9 cellular contexts compared by ENCODE assay signal in genomic region chr2:219560037-219560892, GRCh38. TPM values are rescaled to one million over a fixed set of nuclear protein-coding genes. Genes with fewer than 3 reads are reported as not detected.
A peak's percentile ranks its signal among the peaks of the same experiment; 100 is the strongest.
DNase-seq lines count a peak whose midpoint lies in the region; ATAC-seq and TF ChIP-seq lines count a peak whose summit lies in the region.
"Had no signal": no experiment of that assay in that cellular context is flagged by ENCODE, and none has a peak within 500 bp of the region (broad histone marks: within the 10 kb centered on the region; RNA-seq: fewer than 3 reads in every experiment).

No MANE protein-coding gene starts in this region.

- no peak for TF ChIP-seq POLR2A in stomach (IDR thresholded peaks at IDR 0.05)

- no peaks in the 10 kb centered on the region for H3K79me2 ChIP-seq in neural progenitor cell (ENCODE audit: low read depth)

- whole genome bisulfite sequencing in HUES64: 48% methylated on average over 5 of the region's 8 CpGs
- WGBS in stomach, 5 donors: 29 to 39% (median 32%) methylated on average over 6 to 8 of the region's 8 CpGs

- H3K27me3 ChIP-seq in HUES64 (ENCODE audit: insufficient read depth, low read length) (no peaks in the 10 kb centered on the region), dorsolateral prefrontal cortex (no peaks in the 10 kb centered on the region), neural progenitor cell (no peaks in the 10 kb centered on the region), stomach (no peaks in the 10 kb centered on the region)

- H3K4me3 ChIP-seq in HUES64 (ENCODE audit: low read length) (no peak overlapping the region), dorsolateral prefrontal cortex (no peak overlapping the region), neural progenitor cell (no peak overlapping the region), stomach (no peak overlapping the region)

- H3K9ac ChIP-seq in HUES64 (ENCODE audit: low read depth, low read length) (no peak overlapping the region), neural progenitor cell (no peak overlapping the region)

- H3K4me1 Mint-ChIP-seq in neural progenitor cell: peaks cover 9% of the 10 kb centered on the region

- no peaks in the 10 kb centered on the region for H3K9me3 ChIP-seq in HUES64 (ENCODE audit: insufficient read depth, low read depth, low read length)
- no peaks in the 10 kb centered on the region for H3K9me3 ChIP-seq in neural progenitor cell (ENCODE audit: low read depth)
- H3K9me3 ChIP-seq in stomach: no peaks in the 10 kb centered on the region

- peaks cover 23% of the 10 kb centered on the region for H3K36me3 Mint-ChIP-seq in neural progenitor cell

- peaks cover 2% of the 10 kb centered on the region for H3K9me3 Mint-ChIP-seq in neural progenitor cell

- TF ChIP-seq CTCF in GM10266 (IDR thresholded peaks at IDR 0.05; ENCODE audit: control insufficient read depth, insufficient read depth, low read depth, missing control alignments): peak; percentile 54
- TF ChIP-seq CTCF in dorsolateral prefrontal cortex (IDR thresholded peaks at IDR 0.05 in 54 of 56, conservative IDR thresholded peaks at IDR 0.05 in 2 of 56; ENCODE audit: low read depth in 1 of 56, partially characterized antibody in 56 of 56): peak in 55 of 56 donors; percentile 35 to 81 (median 65)
- peak; percentile 81 for TF ChIP-seq CTCF in neural progenitor cell (IDR thresholded peaks at IDR 0.05)
- peak in 3 of 7 experiments; percentile 85 to 92 (median 88) for TF ChIP-seq CTCF in stomach (IDR thresholded peaks at IDR 0.05)

- H3K4me2 ChIP-seq in neural progenitor cell: no peak overlapping the region

- TF ChIP-seq EP300 in stomach (IDR thresholded peaks at IDR 0.05): no peak

- H3K4me1 ChIP-seq in HUES64 (ENCODE audit: insufficient read depth, low read length) (peaks cover 41% of the 10 kb centered on the region), neural progenitor cell (no peaks in the 10 kb centered on the region), stomach (peaks cover 0 to 8% (median 0%) of the 10 kb centered on the region in 4 donors)

- no peak overlapping the region for H2AFZ ChIP-seq in neural progenitor cell (replicated peaks)

- H3K27ac ChIP-seq in HUES64 (ENCODE audit: low read depth, low read length) (peak overlapping the region; percentile 15; the same call in 1 of the 2 replicates), dorsolateral prefrontal cortex (peak overlapping the region in 1 of 59 donors; percentile 7), neural progenitor cell (no peak overlapping the region), stomach (no peak overlapping the region)

- peaks cover 5% of the 10 kb centered on the region for H3F3A ChIP-seq in neural progenitor cell (ENCODE audit: low read depth)

- peaks cover 7% of the 10 kb centered on the region for H3K27me3 Mint-ChIP-seq in neural progenitor cell (ENCODE audit: insufficient read depth, low read depth)

- H4K20me1 ChIP-seq in neural progenitor cell (ENCODE audit: low read depth): peaks cover 13% of the 10 kb centered on the region

- intact Hi-C loops in dorsolateral prefrontal cortex (cut with DNase I): no loop called here
- intact Hi-C loops in stomach (cut with DNase I; ENCODE audit: low total_unique reads): no loop called here

- H3K27ac Mint-ChIP-seq in neural progenitor cell: no peak overlapping the region

- no peak for ATAC-seq in GM21717 (IDR thresholded peaks at IDR 0.05; ENCODE audit: unreplicated experiment)

- H3K4me3 Mint-ChIP-seq in neural progenitor cell: no peak overlapping the region

- H3K36me3 ChIP-seq in HUES64 (ENCODE audit: insufficient read depth, low read length) (peaks cover 30% of the 10 kb centered on the region), neural progenitor cell (no peaks in the 10 kb centered on the region), stomach (peaks cover 0 to 58% (median 15%) of the 10 kb centered on the region in 4 donors)

- DNase-seq in GM10266 (ENCODE audit: extremely low spot score): peak; percentile 77
- peak in 1 of 10 donors; percentile 11 for DNase-seq in dorsolateral prefrontal cortex
- DNase-seq in neural progenitor cell (ENCODE audit: low spot score): no peak
- no peak for DNase-seq in KG1 (lab: John Stamatoyannopoulos, UW)
- no peak for DNase-seq in stomach
- DNase-seq in Ammon's horn (ENCODE audit: low spot score): no peak

RNA-seq across cellular contexts. Expression of gene OBSL1, which starts 11.1 kb away (rescaled TPM):
- 56.3 TPM for polyA plus RNA-seq in HUES64 (2013, experiment 1 of 2)
- 65.5 TPM for polyA plus RNA-seq in HUES64 (2013, experiment 2 of 2)
- total RNA-seq in dorsolateral prefrontal cortex (100 to 1,000 TPM in 54 of 120 experiments, 10 to 100 TPM in 66; 54.9 to 144 (median 98.1) TPM), neural progenitor cell (ENCODE audit: low replicate concordance) (31.0 and 111 TPM in 2 replicates), stomach (10 to 100 TPM; 19.8 to 55.4 (median 47.1) TPM)
- polyA plus RNA-seq in stomach: 10 to 100 TPM; 30.3 to 62.1 (median 31.9) TPM

RNA-seq across cellular contexts. Expression of gene INHA, which starts 11.8 kb away (rescaled TPM):
- polyA plus RNA-seq in HUES64 (2013, experiment 1 of 2): 0.30 TPM
- 0.51 TPM for polyA plus RNA-seq in HUES64 (2013, experiment 2 of 2)
- total RNA-seq in dorsolateral prefrontal cortex: 1 to 10 TPM in 111 of 120 experiments, under 1 TPM in 8, not detected in 1; 0.54 to 6.4 (median 2.5) TPM
- 0.31 TPM in 1 of 2 replicates, not detected in the other for total RNA-seq in neural progenitor cell (ENCODE audit: low replicate concordance)
- 1 to 10 TPM in 1 of 5 donors, not detected in 4; 1.8 TPM for total RNA-seq in stomach
- polyA plus RNA-seq in stomach: under 1 TPM in 1 of 3 donors, not detected in 2; 0.63 TPM
- total RNA-seq: urinary bladder had no signal

RNA-seq across cellular contexts. Expression of gene TMEM198, which starts 16.4 kb away (rescaled TPM):
- 6.3 TPM for polyA plus RNA-seq in HUES64 (2013, experiment 1 of 2)
- 5.6 TPM for polyA plus RNA-seq in HUES64 (2013, experiment 2 of 2)
- total RNA-seq in dorsolateral prefrontal cortex: 10 to 100 TPM in 116 of 120 experiments, 1 to 10 TPM in 4; 8.5 to 24.9 (median 16.0) TPM
- 0.79 and 2.3 TPM in 2 replicates for total RNA-seq in neural progenitor cell (ENCODE audit: low replicate concordance)
- 1 to 10 TPM in 2 of 5 donors, under 1 TPM in 1, not detected in 2; 0.92 to 7.5 (median 2.7) TPM for total RNA-seq in stomach
- polyA plus RNA-seq in stomach: 1 to 10 TPM; 1.4 to 4.7 (median 2.1) TPM

RNA-seq across cellular contexts. Expression of gene CHPF, which starts 16.7 kb away (rescaled TPM):
- 39.6 TPM for polyA plus RNA-seq in HUES64 (2013, experiment 1 of 2)
- polyA plus RNA-seq in HUES64 (2013, experiment 2 of 2): 37.0 TPM
- total RNA-seq in dorsolateral prefrontal cortex (10 to 100 TPM; 28.8 to 59.4 (median 41.7) TPM), neural progenitor cell (ENCODE audit: low replicate concordance) (6.7 and 27.7 TPM in 2 replicates), stomach (100 to 1,000 TPM in 1 of 5 donors, 10 to 100 TPM in 4; 28.0 to 119 (median 83.4) TPM)
- polyA plus RNA-seq in stomach: 10 to 100 TPM; 10.8 to 32.9 (median 27.2) TPM

RNA-seq across cellular contexts. Expression of gene STK11IP, which starts 37.4 kb away (rescaled TPM):
- 16.6 TPM for polyA plus RNA-seq in HUES64 (2013, experiment 1 of 2)
- polyA plus RNA-seq in HUES64 (2013, experiment 2 of 2): 14.9 TPM
- 10 to 100 TPM; 24.7 to 91.0 (median 46.3) TPM for total RNA-seq in dorsolateral prefrontal cortex
- total RNA-seq in neural progenitor cell (ENCODE audit: low replicate concordance): 16.8 and 22.7 TPM in 2 replicates
- 10 to 100 TPM; 10.7 to 89.5 (median 17.1) TPM for total RNA-seq in stomach
- 10 to 100 TPM in 1 of 3 donors, 1 to 10 TPM in 2; 6.8 to 23.8 (median 6.9) TPM for polyA plus RNA-seq in stomach
